15 cellular contexts compared by ENCODE assay signal in genomic region chr13:29810145-29810742, GRCh38. TPM values are rescaled to one million over a fixed set of nuclear protein-coding genes. Genes with fewer than 3 reads are reported as not detected.
DNase-seq lines count a peak whose midpoint lies in the region; ATAC-seq and TF ChIP-seq lines count a peak whose summit lies in the region.
"Had no signal": no experiment of that assay in that cellular context is flagged by ENCODE, and none has a peak within 500 bp of the region (broad histone marks: within the 10 kb centered on the region; RNA-seq: fewer than 3 reads in every experiment).

No MANE protein-coding gene starts in this region.

- intact Hi-C loops in spleen (cut with DNase I; ENCODE audit: low total_unique reads) = no loop called here

- H3K27me3 ChIP-seq in spleen (replicated peaks in 1 of 7) = no peaks in the 10 kb centered on the region

- H3K27ac ChIP-seq in 22Rv1 = peak overlapping the region; percentile 98
- no peak overlapping the region for H3K27ac ChIP-seq in spleen
- H3K27ac ChIP-seq: RWPE1 had no signal

- no peak for TF ChIP-seq POLR2A in spleen (IDR thresholded peaks at IDR 0.05)

- no peaks in the 10 kb centered on the region for H3K36me3 ChIP-seq in spleen

- H3K4me1 ChIP-seq in spleen = peaks cover 3 to 75% (median 31%) of the 10 kb centered on the region in 6 donors

- H3K9me3 ChIP-seq in spleen = no peaks in the 10 kb centered on the region

- WGBS in spleen, 5 donors = 61 to 85% (median 72%) methylated on average over 2 of the region's 2 CpGs

- TF ChIP-seq CTCF in 22Rv1 (IDR thresholded peaks at IDR 0.05) = no peak
- TF ChIP-seq CTCF in spleen (IDR thresholded peaks at IDR 0.05 in 8 of 11, conservative IDR thresholded peaks at IDR 0.05 in 3 of 11) = no peak
- TF ChIP-seq CTCF in GM10266 (IDR thresholded peaks at IDR 0.05; ENCODE audit: control insufficient read depth, insufficient read depth, low read depth, missing control alignments) = no peak

- H3K4me3 ChIP-seq in spleen = no peak overlapping the region

- DNase-seq in fibroblast of peridontal ligament (ENCODE audit: extremely low read depth) = peak; percentile 19
- no peak for DNase-seq in spleen
- no peak for DNase-seq in activated T-cell treated with anti-CD3 and anti-CD28 coated beads, Interleukin-2, amount 50 U/mL, for 1 hour
- no peak for DNase-seq in GM10266 (ENCODE audit: extremely low spot score)
- DNase-seq in islet precursor cell = no peak
- DNase-seq: caudate nucleus; immature natural killer cell; Kasumi-1; NCI-H510A; stimulated activated naive CD4-positive, alpha-beta T cell had no signal

- ATAC-seq in GM18868 (IDR thresholded peaks at IDR 0.05; ENCODE audit: unreplicated experiment) = peak; percentile 46
- ATAC-seq in HG02798 (IDR thresholded peaks at IDR 0.05; ENCODE audit: poor library complexity, unreplicated experiment) = peak; percentile 60
- ATAC-seq: activated CD4-positive, CD25-positive, alpha-beta regulatory T cell treated with anti-CD3 and anti-CD28 coated beads, Interleukin-2, amount 50 U/mL, for 24 hours had no signal

RNA-seq across cellular contexts. Expression of gene UBL3, which starts 40.2 kb away (rescaled TPM):
- 10 to 100 TPM; 26.0 to 39.1 (median 35.5) TPM for total RNA-seq in spleen
- polyA plus RNA-seq in spleen = 10 to 100 TPM; 10.2 to 17.0 (median 14.6) TPM
